Comparison of ENCODE assay signal across 17 cellular contexts in genomic region chr20:25100914-25101313, GRCh38. TPM values are rescaled to one million over a fixed set of nuclear protein-coding genes. Genes with fewer than 3 reads are reported as not detected.
A peak's percentile ranks its signal among the peaks of the same experiment; 100 is the strongest.
DNase-seq lines count a peak whose midpoint lies in the region; ATAC-seq and TF ChIP-seq lines count a peak whose summit lies in the region.
"Had no signal": no experiment of that assay in that cellular context is flagged by ENCODE, and none has a peak within 500 bp of the region (broad histone marks: within the 10 kb centered on the region; RNA-seq: fewer than 3 reads in every experiment).

No MANE protein-coding gene starts in this region.

- H3K9me3 Mint-ChIP-seq in neural crest cell: peaks cover 2% of the 10 kb centered on the region
- H3K9me3 Mint-ChIP-seq in activated naive CD4-positive, alpha-beta T cell treated with anti-CD3 and anti-CD28 coated beads, Interleukin-2, amount 10 ng/mL, durations not matched to agents 7 days and 5 days: no peaks in the 10 kb centered on the region
- H3K9me3 Mint-ChIP-seq: CD8-positive, alpha-beta T cell; HFFc6 had no signal

- H3K9me2 ChIP-seq in PC-3 (replicated peaks; ENCODE audit: low read length): no peaks in the 10 kb centered on the region

- CTCF ChIA-PET in PC-3 (lab: Charles Lee): no interaction called here
- CTCF ChIA-PET in activated naive CD4-positive, alpha-beta T cell treated with anti-CD3 and anti-CD28 coated beads, Interleukin-2, amount 10 ng/mL, durations not matched to agents 7 days and 5 days (lab: Charles Lee): no interaction called here

- H3K27ac ChIP-seq in PC-3 (ENCODE audit: low read length) (no peak overlapping the region), esophagus muscularis mucosa (replicated peaks in 1 of 4) (no peak overlapping the region)
- H3K27ac ChIP-seq: 22Rv1 had no signal

- TF ChIP-seq CTCF in PC-3 (conservative IDR thresholded peaks at IDR 0.05; ENCODE audit: low read depth, low read length): no peak
- no peak for TF ChIP-seq CTCF in esophagus muscularis mucosa (IDR thresholded peaks at IDR 0.05)
- no peak for TF ChIP-seq CTCF in neural crest cell (conservative IDR thresholded peaks at IDR 0.05)

- H3K4me1 ChIP-seq in PC-3 (ENCODE audit: insufficient read depth, low read length) (peaks cover 5% of the 10 kb centered on the region; the same call in 1 of the 2 replicates), esophagus muscularis mucosa (no peaks in the 10 kb centered on the region)

- POLR2A ChIA-PET in PC-3 (lab: Charles Lee; ENCODE audit: unreplicated experiment): no interaction called here

- H3K36me3 Mint-ChIP-seq in neural crest cell (ENCODE audit: low read depth): no peaks in the 10 kb centered on the region
- H3K36me3 Mint-ChIP-seq in activated naive CD4-positive, alpha-beta T cell treated with anti-CD3 and anti-CD28 coated beads, Interleukin-2, amount 10 ng/mL, durations not matched to agents 7 days and 5 days: no peaks in the 10 kb centered on the region
- H3K36me3 Mint-ChIP-seq: CD14-positive monocyte; CD8-positive, alpha-beta T cell had no signal

- H4K20me1 ChIP-seq in PC-3 (ENCODE audit: low read length): no peaks in the 10 kb centered on the region

- intact Hi-C loops in PC-3 (cut with micrococcal nuclease) (no loop called here), esophagus muscularis mucosa (cut with DNase I) (no loop called here)

- peaks cover 16% of the 10 kb centered on the region for H3K27me3 Mint-ChIP-seq in neural crest cell (ENCODE audit: low read depth)
- peaks cover 14% of the 10 kb centered on the region for H3K27me3 Mint-ChIP-seq in activated naive CD4-positive, alpha-beta T cell treated with anti-CD3 and anti-CD28 coated beads, Interleukin-2, amount 10 ng/mL, durations not matched to agents 7 days and 5 days

- peaks cover 6% of the 10 kb centered on the region for H3K4me1 Mint-ChIP-seq in neural crest cell
- H3K4me1 Mint-ChIP-seq in activated naive CD4-positive, alpha-beta T cell treated with anti-CD3 and anti-CD28 coated beads, Interleukin-2, amount 10 ng/mL, durations not matched to agents 7 days and 5 days: no peaks in the 10 kb centered on the region
- H3K4me1 Mint-ChIP-seq: CD14-positive monocyte had no signal

- ATAC-seq in PC-3 (peak; percentile 38; the same call in 1 of the 2 replicates), GM18517 (IDR thresholded peaks at IDR 0.05; ENCODE audit: unreplicated experiment) (no peak)
- ATAC-seq: CD8-positive, alpha-beta T cell had no signal

- H3K4me3 ChIP-seq in PC-3 (ENCODE audit: low read length) (no peak overlapping the region), esophagus muscularis mucosa (no peak overlapping the region)

- 55% methylated on average over 3 of the region's 3 CpGs for WGBS in esophagus muscularis mucosa

- H3F3A ChIP-seq in PC-3 (ENCODE audit: low read length, unreplicated experiment): no peaks in the 10 kb centered on the region

- DNase-seq in NCI-H82 (lab: John Stamatoyannopoulos, UW) (peak; percentile 22), NCI-H82 treated with DMSO at 0.1 percent for 48 hours (lab: John Stamatoyannopoulos, UW; ENCODE audit: unreplicated experiment) (no peak), PC-3 (peak; percentile 47), esophagus muscularis mucosa (ENCODE audit: extremely low spot score) (peak; percentile 90), neural crest cell (ENCODE audit: low read depth, low spot score) (no peak), NCI-H128 (lab: John Stamatoyannopoulos, UW; ENCODE audit: unreplicated experiment) (no peak)
- DNase-seq in activated naive CD4-positive, alpha-beta T cell treated with anti-CD3 and anti-CD28 coated beads, Interleukin-2, amount 10 ng/mL, durations not matched to agents 7 days and 5 days: no peak
- DNase-seq: CD8-positive, alpha-beta T cell; COR-L47; DMS53; HCEC 1CT; HFFc6 had no signal

- H3K36me3 ChIP-seq in PC-3 (ENCODE audit: low read depth, low read length) (no peaks in the 10 kb centered on the region), esophagus muscularis mucosa (no peaks in the 10 kb centered on the region)

- H3K27ac Mint-ChIP-seq in neural crest cell (ENCODE audit: unreplicated experiment): peak overlapping the region; percentile 72
- H3K27ac Mint-ChIP-seq in activated naive CD4-positive, alpha-beta T cell treated with anti-CD3 and anti-CD28 coated beads, Interleukin-2, amount 10 ng/mL, durations not matched to agents 7 days and 5 days: no peak overlapping the region
- H3K27ac Mint-ChIP-seq: CD14-positive monocyte; CD8-positive, alpha-beta T cell; HFFc6 had no signal

- no peaks in the 10 kb centered on the region for H3K9me3 ChIP-seq in PC-3 (ENCODE audit: low read length)
- H3K9me3 ChIP-seq in esophagus muscularis mucosa: no peaks in the 10 kb centered on the region

- H3K27me3 ChIP-seq in PC-3 (ENCODE audit: low read length) (peaks cover 22% of the 10 kb centered on the region; the same call in 1 of the 2 replicates), esophagus muscularis mucosa (peaks cover 0 to 25% (median 0%) of the 10 kb centered on the region in 4 donors)

- BruUV-seq in PC-3 (replicated peaks; lab: Mats Ljungman, UMichigan): no TSS peak

- no peak for TF ChIP-seq POLR2A in esophagus muscularis mucosa (IDR thresholded peaks at IDR 0.05; ENCODE audit: low read depth)

- TF ChIP-seq EP300 in esophagus muscularis mucosa (IDR thresholded peaks at IDR 0.05): no peak

- no peak overlapping the region for H2AFZ ChIP-seq in PC-3 (ENCODE audit: low read length)

- H3K9ac ChIP-seq in PC-3 (ENCODE audit: low read length): no peak overlapping the region

- H3K79me2 ChIP-seq in PC-3 (ENCODE audit: low read length): no peaks in the 10 kb centered on the region

- H3K4me3 Mint-ChIP-seq in neural crest cell: no peak overlapping the region
- H3K4me3 Mint-ChIP-seq in activated naive CD4-positive, alpha-beta T cell treated with anti-CD3 and anti-CD28 coated beads, Interleukin-2, amount 10 ng/mL, durations not matched to agents 7 days and 5 days: no peak overlapping the region
- H3K4me3 Mint-ChIP-seq: CD14-positive monocyte; CD8-positive, alpha-beta T cell; HFFc6 had no signal

- H3K4me2 ChIP-seq in PC-3 (ENCODE audit: low read length): no peak overlapping the region

RNA-seq across cellular contexts. Expression of gene VSX1, which starts 19.0 kb away (rescaled TPM):
- not detected in 2 replicates for total RNA-seq in PC-3 (2014; rRNA removed)
- total RNA-seq in esophagus muscularis mucosa: under 1 TPM in 1 of 4 donors, not detected in 3; 0.83 TPM
- 3.8 and 4.2 TPM in 2 replicates for total RNA-seq in neural crest cell
- total RNA-seq: A673; CD8-positive, alpha-beta T cell; H4; HFFc6 had no signal

RNA-seq across cellular contexts. Expression of gene ACSS1, which starts 43.0 kb away (rescaled TPM):
- total RNA-seq in PC-3 (2014; rRNA removed) (2.3 and 2.4 TPM in 2 replicates), esophagus muscularis mucosa (100 to 1,000 TPM in 1 of 4 donors, 10 to 100 TPM in 3; 36.6 to 154 (median 65.3) TPM), neural crest cell (13.1 and 14.0 TPM in 2 replicates)

Comparison
In these comparisons a context has a peak if more than half of its experiments do, and no peak if none do; other contexts are left out.
1. DNase-seq: peak in NCI-H82 (single experiment), PC-3 (single experiment) and esophagus muscularis mucosa (single experiment); none in NCI-H82 treated with DMSO at 0.1 percent for 48 hours (single experiment), neural crest cell (single experiment), activated naive CD4-positive, alpha-beta T cell treated with anti-CD3 and anti-CD28 coated beads, Interleukin-2, amount 10 ng/mL, durations not matched to agents 7 days and 5 days (single experiment) and NCI-H128 (single experiment).